27 cellular contexts compared by ENCODE assay signal in the genomic region with DNA sequence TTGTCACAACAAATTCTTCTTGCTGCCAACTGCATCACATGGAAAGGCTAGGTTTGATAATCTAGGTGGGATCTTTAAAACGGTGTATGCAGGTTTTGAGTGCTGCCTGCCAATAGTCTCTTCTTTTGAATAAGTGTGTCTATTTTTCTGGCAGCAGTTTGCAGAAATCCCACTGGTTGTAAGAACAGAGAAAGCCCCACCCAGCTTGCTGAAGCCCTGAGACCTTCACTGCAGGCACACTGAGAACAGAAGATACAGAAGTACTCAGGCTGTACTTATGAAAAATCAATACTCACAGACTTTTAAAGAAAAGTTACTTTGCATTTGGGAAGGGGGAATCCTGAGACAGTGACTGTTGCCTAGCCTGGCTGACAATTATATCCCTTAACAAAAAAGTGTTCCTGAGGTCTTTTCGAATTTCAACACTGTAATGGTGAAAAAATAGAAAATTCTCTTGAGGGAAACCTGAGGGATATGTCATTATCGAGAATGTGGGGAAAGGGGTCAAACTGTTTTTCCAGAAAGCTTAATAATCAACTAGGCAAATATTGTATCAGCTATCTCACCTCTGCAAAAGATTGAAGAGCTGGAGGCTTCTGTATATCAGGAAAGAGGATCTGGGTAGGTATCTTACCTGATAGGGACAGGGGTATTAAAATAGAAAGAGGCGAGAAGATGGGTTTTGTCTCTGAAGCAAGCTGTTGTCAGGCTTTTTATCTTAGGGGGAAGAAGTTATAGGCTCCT.
DNase-seq lines count a peak whose midpoint lies in the region; ATAC-seq, FAIRE-seq and TF ChIP-seq lines count a peak whose summit lies in the region.
"Had no signal": no experiment of that assay in that cellular context is flagged by ENCODE, and none has a peak within 500 bp of the region (broad histone marks: within the 10 kb centered on the region; RNA-seq: fewer than 3 reads in every experiment).

No MANE protein-coding gene starts in this region.

- CTCF ChIA-PET in activated CD8-positive, alpha-beta T cell treated with anti-CD3 and anti-CD28 coated beads, Interleukin-2, amount 10 ng/mL, durations not matched to agents 7 days and 5 days (lab: Charles Lee): no interaction called here
- CTCF ChIA-PET in activated CD8-positive, alpha-beta T cell treated with anti-CD3 and anti-CD28 coated beads for 36 hours (lab: Charles Lee): interaction anchor here (1.0 to 1.4 kb wide), 2 partner anchors 13 to 17 kb away, joined by 3 read pairs; no protein-coding TSS in a partner anchor
- CTCF ChIA-PET in GM10248 (lab: Yijun Ruan, JAX): no interaction called here

- no peaks in the 10 kb centered on the region for H3K9me3 Mint-ChIP-seq in activated CD8-positive, alpha-beta T cell treated with anti-CD3 and anti-CD28 coated beads, Interleukin-2, amount 10 ng/mL, durations not matched to agents 7 days and 5 days (ENCODE audit: insufficient read depth)
- H3K9me3 Mint-ChIP-seq in activated CD8-positive, alpha-beta T cell treated with anti-CD3 and anti-CD28 coated beads for 36 hours: no peaks in the 10 kb centered on the region
- H3K9me3 Mint-ChIP-seq in activated T-helper 1 cell treated with anti-CD3 and anti-CD28 coated beads, Interleukin-12 subunit alpha, Interleukin-12 subunit beta, Interleukin-2, Interleukin-4 antibody, amounts not matched to agents 30 ng/mL and 10 ng/mL and 1 ng/mL, durations not matched to agents 14 hours and 24 hours and 36 hours: no peaks in the 10 kb centered on the region
- H3K9me3 Mint-ChIP-seq in naive thymus-derived CD8-positive, alpha-beta T cell: no peaks in the 10 kb centered on the region

- H3K4me1 Mint-ChIP-seq in activated CD8-positive, alpha-beta T cell treated with anti-CD3 and anti-CD28 coated beads, Interleukin-2, amount 10 ng/mL, durations not matched to agents 7 days and 5 days (ENCODE audit: low read depth): peaks cover 52% of the 10 kb centered on the region
- H3K4me1 Mint-ChIP-seq in activated CD8-positive, alpha-beta T cell treated with anti-CD3 and anti-CD28 coated beads for 36 hours (ENCODE audit: low read depth): peaks cover 46% of the 10 kb centered on the region
- H3K4me1 Mint-ChIP-seq in activated T-helper 1 cell treated with anti-CD3 and anti-CD28 coated beads, Interleukin-12 subunit alpha, Interleukin-12 subunit beta, Interleukin-2, Interleukin-4 antibody, amounts not matched to agents 30 ng/mL and 10 ng/mL and 1 ng/mL, durations not matched to agents 14 hours and 24 hours and 36 hours (ENCODE audit: low read depth): peaks cover 67% of the 10 kb centered on the region
- H3K4me1 Mint-ChIP-seq in naive thymus-derived CD8-positive, alpha-beta T cell: peaks cover 33 to 61% (median 40%) of the 10 kb centered on the region in 4 donors

- peaks cover 3% of the 10 kb centered on the region for H3K27me3 Mint-ChIP-seq in activated CD8-positive, alpha-beta T cell treated with anti-CD3 and anti-CD28 coated beads, Interleukin-2, amount 10 ng/mL, durations not matched to agents 7 days and 5 days (ENCODE audit: low read depth)
- no peaks in the 10 kb centered on the region for H3K27me3 Mint-ChIP-seq in activated CD8-positive, alpha-beta T cell treated with anti-CD3 and anti-CD28 coated beads for 36 hours
- no peaks in the 10 kb centered on the region for H3K27me3 Mint-ChIP-seq in activated T-helper 1 cell treated with anti-CD3 and anti-CD28 coated beads, Interleukin-12 subunit alpha, Interleukin-12 subunit beta, Interleukin-2, Interleukin-4 antibody, amounts not matched to agents 30 ng/mL and 10 ng/mL and 1 ng/mL, durations not matched to agents 14 hours and 24 hours and 36 hours (ENCODE audit: insufficient read depth)
- H3K27me3 Mint-ChIP-seq in naive thymus-derived CD8-positive, alpha-beta T cell: peaks cover 0 to 9% (median 1%) of the 10 kb centered on the region in 5 donors

- H3K4me3 Mint-ChIP-seq in activated CD8-positive, alpha-beta T cell treated with anti-CD3 and anti-CD28 coated beads, Interleukin-2, amount 10 ng/mL, durations not matched to agents 7 days and 5 days: no peak overlapping the region
- H3K4me3 Mint-ChIP-seq in activated CD8-positive, alpha-beta T cell treated with anti-CD3 and anti-CD28 coated beads for 36 hours: no peak overlapping the region
- H3K4me3 Mint-ChIP-seq in activated T-helper 1 cell treated with anti-CD3 and anti-CD28 coated beads, Interleukin-12 subunit alpha, Interleukin-12 subunit beta, Interleukin-2, Interleukin-4 antibody, amounts not matched to agents 30 ng/mL and 10 ng/mL and 1 ng/mL, durations not matched to agents 14 hours and 24 hours and 36 hours: peak overlapping the region; percentile 20
- H3K4me3 Mint-ChIP-seq in naive thymus-derived CD8-positive, alpha-beta T cell: peak overlapping the region in 6 of 10 donors; percentile 8 to 43 (median 29)

- no peak for TF ChIP-seq CTCF in activated CD8-positive, alpha-beta T cell treated with anti-CD3 and anti-CD28 coated beads for 36 hours (IDR thresholded peaks at IDR 0.05)
- TF ChIP-seq CTCF in GM10248 (IDR thresholded peaks at IDR 0.05; ENCODE audit: control extremely low read depth, extremely low read depth, low read depth, missing control alignments): no peak

- no peak for TF ChIP-seq POLR2A in GM12891 (IDR thresholded peaks at IDR 0.05; ENCODE audit: low read depth, low read length)

- no peak for FAIRE-seq in GM12891 (lab: Jason Lieb, UNC)

- peak; percentile 21 for DNase-seq in activated CD8-positive, alpha-beta T cell treated with anti-CD3 and anti-CD28 coated beads, Interleukin-2, amount 10 ng/mL, durations not matched to agents 7 days and 5 days
- no peak for DNase-seq in activated CD8-positive, alpha-beta T cell treated with anti-CD3 and anti-CD28 coated beads for 36 hours
- DNase-seq in GM10248 (ENCODE audit: extremely low spot score) (peak; percentile 1), GM12891 (ENCODE audit: insufficient read length, low spot score) (no peak), occipital lobe (lab: John Stamatoyannopoulos, UW) (no peak)
- DNase-seq in activated T-helper 1 cell treated with anti-CD3 and anti-CD28 coated beads, Interleukin-12 subunit alpha, Interleukin-12 subunit beta, Interleukin-2, Interleukin-4 antibody, amounts not matched to agents 30 ng/mL and 10 ng/mL and 1 ng/mL, durations not matched to agents 14 hours and 24 hours and 36 hours (ENCODE audit: low spot score): no peak
- no peak for DNase-seq in naive thymus-derived CD8-positive, alpha-beta T cell
- DNase-seq: ACHN, activated gamma-delta T cell treated with Interleukin-2 at 50 U/mL for 16 hours, amygdala, COR-L47, DMS79, GF-D8, glutamatergic neuron, KBM-7, kidney glomerular epithelial cell, MM.1S, NCI-H1436, NCI-H2081 treated with DMSO at 0.1 percent for 48 hours, NCI-H446, NCI-H774, right cardiac atrium, RPMI8226, spleen, transverse colon had no signal

- intact Hi-C loops in activated CD8-positive, alpha-beta T cell treated with anti-CD3 and anti-CD28 coated beads for 36 hours (cut with micrococcal nuclease): no loop called here
- intact Hi-C loops in activated T-helper 1 cell treated with anti-CD3 and anti-CD28 coated beads, Interleukin-12 subunit alpha, Interleukin-12 subunit beta, Interleukin-2, Interleukin-4 antibody, amounts not matched to agents 30 ng/mL and 10 ng/mL and 1 ng/mL, durations not matched to agents 14 hours and 24 hours and 36 hours (cut with micrococcal nuclease): loop anchor here (5.0 kb wide), 1 partner anchor 200 kb away; the partner anchor contains the start of gene LRFN2

- no peaks in the 10 kb centered on the region for H3K36me3 Mint-ChIP-seq in activated CD8-positive, alpha-beta T cell treated with anti-CD3 and anti-CD28 coated beads, Interleukin-2, amount 10 ng/mL, durations not matched to agents 7 days and 5 days (ENCODE audit: low read depth)
- H3K36me3 Mint-ChIP-seq in activated CD8-positive, alpha-beta T cell treated with anti-CD3 and anti-CD28 coated beads for 36 hours (ENCODE audit: low read depth): no peaks in the 10 kb centered on the region
- peaks cover 3% of the 10 kb centered on the region for H3K36me3 Mint-ChIP-seq in activated T-helper 1 cell treated with anti-CD3 and anti-CD28 coated beads, Interleukin-12 subunit alpha, Interleukin-12 subunit beta, Interleukin-2, Interleukin-4 antibody, amounts not matched to agents 30 ng/mL and 10 ng/mL and 1 ng/mL, durations not matched to agents 14 hours and 24 hours and 36 hours (ENCODE audit: low read depth)
- H3K36me3 Mint-ChIP-seq in naive thymus-derived CD8-positive, alpha-beta T cell: no peaks in the 10 kb centered on the region

- peak overlapping the region; percentile 36 for H3K27ac Mint-ChIP-seq in activated CD8-positive, alpha-beta T cell treated with anti-CD3 and anti-CD28 coated beads, Interleukin-2, amount 10 ng/mL, durations not matched to agents 7 days and 5 days
- no peak overlapping the region for H3K27ac Mint-ChIP-seq in activated CD8-positive, alpha-beta T cell treated with anti-CD3 and anti-CD28 coated beads for 36 hours
- peak overlapping the region; percentile 67 for H3K27ac Mint-ChIP-seq in activated T-helper 1 cell treated with anti-CD3 and anti-CD28 coated beads, Interleukin-12 subunit alpha, Interleukin-12 subunit beta, Interleukin-2, Interleukin-4 antibody, amounts not matched to agents 30 ng/mL and 10 ng/mL and 1 ng/mL, durations not matched to agents 14 hours and 24 hours and 36 hours
- peak overlapping the region in 8 of 10 donors; percentile 9 to 78 (median 31) for H3K27ac Mint-ChIP-seq in naive thymus-derived CD8-positive, alpha-beta T cell

- no peak for ATAC-seq in activated CD8-positive, alpha-beta T cell treated with anti-CD3 and anti-CD28 coated beads, Interleukin-2, amount 10 ng/mL, durations not matched to agents 7 days and 5 days
- ATAC-seq in activated CD8-positive, alpha-beta T cell treated with anti-CD3 and anti-CD28 coated beads for 36 hours: no peak
- ATAC-seq in naive thymus-derived CD8-positive, alpha-beta T cell: no peak
- ATAC-seq in esophagus mucosa: no peak
- ATAC-seq: HCT116, right cardiac atrium had no signal

- POLR2A ChIA-PET in activated CD8-positive, alpha-beta T cell treated with anti-CD3 and anti-CD28 coated beads, Interleukin-2, amount 10 ng/mL, durations not matched to agents 7 days and 5 days (lab: Charles Lee): no interaction called here
- POLR2A ChIA-PET in activated CD8-positive, alpha-beta T cell treated with anti-CD3 and anti-CD28 coated beads for 36 hours (lab: Charles Lee): no interaction called here
- POLR2A ChIA-PET in GM10248 (lab: Yijun Ruan, JAX): no interaction called here
- POLR2A ChIA-PET in naive thymus-derived CD8-positive, alpha-beta T cell (lab: Charles Lee): no interaction called here

TF ChIP-seq in GM12891, 5 proteins besides CTCF, POLR2A, EP300 and RAD21:
- TF ChIP-seq POU2F2 (IDR thresholded peaks at IDR 0.05; ENCODE audit: low read depth, low read length) (no peak), POLR2AphosphoS5 (IDR thresholded peaks at IDR 0.05; ENCODE audit: low read depth, low read length) (no peak), PAX5 (IDR thresholded peaks at IDR 0.05; ENCODE audit: insufficient read depth, low read length, severe bottlenecking) (no peak), SPI1 (IDR thresholded peaks at IDR 0.05; ENCODE audit: low read depth, low read length) (no peak), TAF1 (IDR thresholded peaks at IDR 0.05; ENCODE audit: low read depth, low read length) (no peak)

Comparison
In these comparisons a context has a peak if more than half of its experiments do, and no peak if none do; other contexts are left out.
1. DNase-seq: peak in activated CD8-positive, alpha-beta T cell treated with anti-CD3 and anti-CD28 coated beads, Interleukin-2, amount 10 ng/mL, durations not matched to agents 7 days and 5 days (single experiment) and GM10248 (single experiment); none in activated CD8-positive, alpha-beta T cell treated with anti-CD3 and anti-CD28 coated beads for 36 hours (single experiment), activated T-helper 1 cell treated with anti-CD3 and anti-CD28 coated beads, Interleukin-12 subunit alpha, Interleukin-12 subunit beta, Interleukin-2, Interleukin-4 antibody, amounts not matched to agents 30 ng/mL and 10 ng/mL and 1 ng/mL, durations not matched to agents 14 hours and 24 hours and 36 hours (single experiment), naive thymus-derived CD8-positive, alpha-beta T cell (0 of 10), GM12891 (single experiment) and occipital lobe (single experiment).
2. H3K4me3 Mint-ChIP-seq: peak in activated T-helper 1 cell treated with anti-CD3 and anti-CD28 coated beads, Interleukin-12 subunit alpha, Interleukin-12 subunit beta, Interleukin-2, Interleukin-4 antibody, amounts not matched to agents 30 ng/mL and 10 ng/mL and 1 ng/mL, durations not matched to agents 14 hours and 24 hours and 36 hours (single experiment) and naive thymus-derived CD8-positive, alpha-beta T cell (6 of 10); none in activated CD8-positive, alpha-beta T cell treated with anti-CD3 and anti-CD28 coated beads, Interleukin-2, amount 10 ng/mL, durations not matched to agents 7 days and 5 days (single experiment) and activated CD8-positive, alpha-beta T cell treated with anti-CD3 and anti-CD28 coated beads for 36 hours (single experiment).